ENCODE assay signal across 23 cellular contexts in genomic region chr16:16788004-16788403, GRCh38.
"Had no signal": no experiment of that assay in that cellular context is flagged by ENCODE, and none has a peak within 500 bp of the region (broad histone marks: within the 10 kb centered on the region; RNA-seq: fewer than 3 reads in every experiment).

No MANE protein-coding gene starts in this region.

- H3K27me3 ChIP-seq: sigmoid colon, stomach, thyroid gland, vagina had no signal

- H3K4me3 Mint-ChIP-seq: effector memory CD8-positive, alpha-beta T cell; memory B cell; natural killer cell; stimulated activated effector memory CD8-positive, alpha-beta T cell treated with anti-CD3 and anti-CD28 coated beads, Interleukin-12 subunit alpha, Interleukin-12 subunit beta, amount 100 ng/mL, for 72 hours had no signal

- H3K9me3 Mint-ChIP-seq: effector memory CD8-positive, alpha-beta T cell; memory B cell; natural killer cell had no signal

- H3K27ac Mint-ChIP-seq: effector memory CD8-positive, alpha-beta T cell; memory B cell; natural killer cell; stimulated activated effector memory CD8-positive, alpha-beta T cell treated with anti-CD3 and anti-CD28 coated beads, Interleukin-12 subunit alpha, Interleukin-12 subunit beta, amount 100 ng/mL, for 72 hours had no signal

- H3K36me3 Mint-ChIP-seq: memory B cell; natural killer cell; stimulated activated effector memory CD8-positive, alpha-beta T cell treated with anti-CD3 and anti-CD28 coated beads, Interleukin-12 subunit alpha, Interleukin-12 subunit beta, amount 100 ng/mL, for 72 hours had no signal

- H3K4me3 ChIP-seq: lung, psoas muscle, sigmoid colon, stomach, thyroid gland, vagina had no signal

- H3K4me1 Mint-ChIP-seq: memory B cell; natural killer cell; stimulated activated effector memory CD8-positive, alpha-beta T cell treated with anti-CD3 and anti-CD28 coated beads, Interleukin-12 subunit alpha, Interleukin-12 subunit beta, amount 100 ng/mL, for 72 hours had no signal

- FAIRE-seq: endometrium, frontal cortex, kidney had no signal

- H3K36me3 ChIP-seq: sigmoid colon, stomach, thyroid gland, vagina had no signal

- H3K9me3 ChIP-seq: thyroid gland had no signal

- ATAC-seq: effector memory CD8-positive, alpha-beta T cell; left lobe of liver; natural killer cell; psoas muscle; right cardiac atrium; stimulated activated effector memory CD8-positive, alpha-beta T cell treated with anti-CD3 and anti-CD28 coated beads, Interleukin-12 subunit alpha, Interleukin-12 subunit beta, amount 100 ng/mL, for 72 hours had no signal

- DNase-seq: cortex of kidney; effector memory CD8-positive, alpha-beta T cell; erythroblast; head of caudate nucleus; kidney; natural killer cell; nucleus accumbens; psoas muscle; right cardiac atrium; sigmoid colon; stimulated activated CD4-positive, alpha-beta T cell treated with anti-CD3 and anti-CD28 coated beads, Interleukin-2, amount 100 ng/mL, for 24 hours; stimulated activated CD4-positive, alpha-beta T cell treated with anti-CD3 and anti-CD28 coated beads, Interleukin-4, amount 100 ng/mL, for 24 hours; stimulated activated naive CD4-positive, alpha-beta T cell treated with Interleukin-2 at 50 U/mL for 16 hours; stomach; thyroid gland; trophoblast cell had no signal

- H3K27ac ChIP-seq: psoas muscle, sigmoid colon, stomach, thyroid gland, vagina had no signal

- H3K4me1 ChIP-seq: psoas muscle, sigmoid colon, stomach, thyroid gland, vagina had no signal
